7 cellular contexts compared by ENCODE assay signal in the genomic region with DNA sequence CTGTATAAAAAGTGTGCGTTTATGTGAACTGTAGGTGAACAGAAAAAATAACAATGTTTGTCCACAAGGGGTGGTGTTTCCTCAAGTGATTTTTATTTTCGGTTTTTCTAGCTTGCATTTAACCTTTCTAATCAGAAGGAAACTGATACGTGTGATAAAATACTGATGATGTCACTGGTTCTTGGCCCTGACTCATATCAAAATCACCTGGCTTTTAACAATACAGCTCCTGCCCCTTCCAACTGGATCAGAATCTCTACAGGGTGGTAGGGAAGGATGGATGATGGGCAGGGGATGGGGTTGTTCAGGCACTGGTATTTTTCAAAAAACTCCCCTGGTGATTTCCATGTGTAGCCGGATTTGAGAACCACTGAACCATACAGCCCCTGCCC. TPM values are rescaled to one million over a fixed set of nuclear protein-coding genes. Genes with fewer than 3 reads are reported as not detected.
DNase-seq lines count a peak whose midpoint lies in the region; ATAC-seq and TF ChIP-seq lines count a peak whose summit lies in the region.

No MANE protein-coding gene starts in this region.

- peaks cover 4% of the 10 kb centered on the region for H3K27me3 Mint-ChIP-seq in endothelial cell (ENCODE audit: unreplicated experiment)

- ATAC-seq in GM21619 (IDR thresholded peaks at IDR 0.05; ENCODE audit: unreplicated experiment) (peak; percentile 59), HG03159 (IDR thresholded peaks at IDR 0.05; ENCODE audit: unreplicated experiment) (no peak), GM21717 (IDR thresholded peaks at IDR 0.05; ENCODE audit: unreplicated experiment) (no peak)

- no peak overlapping the region for H3K4me3 Mint-ChIP-seq in endothelial cell (ENCODE audit: unreplicated experiment)

- intact Hi-C loops in prostate gland (cut with DNase I) = no loop called here

- 18% methylated on average over 4 of the region's 4 CpGs for WGBS in prostate gland

- H3K27ac ChIP-seq in prostate gland = no peak overlapping the region

- no peaks in the 10 kb centered on the region for H3K36me3 ChIP-seq in prostate gland

- H3K4me3 ChIP-seq in NB4 (ENCODE audit: low read depth, low read length) = no peak overlapping the region
- H3K4me3 ChIP-seq in prostate gland = no peak overlapping the region

- no peaks in the 10 kb centered on the region for H3K4me1 ChIP-seq in prostate gland (replicated peaks)

- no peaks in the 10 kb centered on the region for H3K4me1 Mint-ChIP-seq in endothelial cell (ENCODE audit: unreplicated experiment)

- no peaks in the 10 kb centered on the region for H3K27me3 ChIP-seq in prostate gland (replicated peaks; ENCODE audit: insufficient read depth)

- H3K9me3 ChIP-seq in prostate gland = no peaks in the 10 kb centered on the region

- TF ChIP-seq POLR2A in NB4 (IDR thresholded peaks at IDR 0.05; ENCODE audit: extremely low read depth, insufficient read length) = no peak
- no peak for TF ChIP-seq POLR2A in prostate gland (IDR thresholded peaks at IDR 0.05)

- peak; percentile 40 for TF ChIP-seq CTCF in GM10266 (IDR thresholded peaks at IDR 0.05; ENCODE audit: control insufficient read depth, insufficient read depth, low read depth, missing control alignments)
- peak; percentile 15 for TF ChIP-seq CTCF in NB4 (IDR thresholded peaks at IDR 0.05; ENCODE audit: low read depth, low read length)
- peak; percentile 48 for TF ChIP-seq CTCF in endothelial cell (IDR thresholded peaks at IDR 0.05; ENCODE audit: unreplicated experiment)
- peak in 3 of 4 experiments; percentile 29 to 51 (median 47) for TF ChIP-seq CTCF in prostate gland (IDR thresholded peaks at IDR 0.05)

- H3K9me3 Mint-ChIP-seq in endothelial cell (ENCODE audit: unreplicated experiment) = no peaks in the 10 kb centered on the region

- peaks cover 4% of the 10 kb centered on the region for H3K36me3 Mint-ChIP-seq in endothelial cell (ENCODE audit: low read depth, unreplicated experiment)

- DNase-seq in GM10266 (ENCODE audit: extremely low spot score) (peak; percentile 72), NB4 (ENCODE audit: low read depth) (peak; percentile 45), endothelial cell (ENCODE audit: low spot score) (no peak), prostate gland (ENCODE audit: low spot score) (no peak)

- H3K27ac Mint-ChIP-seq in endothelial cell (ENCODE audit: unreplicated experiment) = no peak overlapping the region

RNA-seq across cellular contexts. Expression of a gene that starts 10.9 kb away (rescaled TPM):
- total RNA-seq in endothelial cell (ENCODE audit: unreplicated experiment) (not detected), prostate gland (1 to 10 TPM in 1 of 2 donors, under 1 TPM in 1; under 0.01 to 1.1 TPM)

RNA-seq across cellular contexts. Expression of a gene that starts 39.7 kb away (rescaled TPM):
- total RNA-seq in endothelial cell (ENCODE audit: unreplicated experiment) (56.3 TPM), prostate gland (100 to 1,000 TPM in 1 of 2 donors, 10 to 100 TPM in 1; 79.4 to 109 TPM)

Comparison
In these comparisons a context has a peak if more than half of its experiments do, and no peak if none do; other contexts are left out.
1. DNase-seq: peak in GM10266 (single experiment) and NB4 (single experiment); none in endothelial cell (single experiment) and prostate gland (single experiment).
2. Peak in every context shown above with its lines, with median percentiles within 50 percentile points of each other: CTCF ChIP-seq.